Comparison of ENCODE assay signal across 8 cellular contexts in genomic region chr2:73233154-73233931, GRCh38. TPM values are rescaled to one million over a fixed set of nuclear protein-coding genes. Genes with fewer than 3 reads are reported as not detected.
DNase-seq lines count a peak whose midpoint lies in the region; ATAC-seq and TF ChIP-seq lines count a peak whose summit lies in the region.

TSS of gene PRADC1 (minus strand) at chr2:73233239. CDS start at chr2:73233160, 79 bp downstream.

- peak within 1 kb of the TSS; percentile 96 for H3K4me3 ChIP-seq in astrocyte of the cerebellum (ENCODE audit: low read depth, low read length)
- H3K4me3 ChIP-seq in rectal smooth muscle tissue (ENCODE audit: low read length) = peak within 1 kb of the TSS; percentile 84
- peak within 1 kb of the TSS; percentile 43 to 58 for H3K4me3 ChIP-seq in aorta (ENCODE audit: low read length in 2 of 2)

- H3K9me3 ChIP-seq in aorta (ENCODE audit: control insufficient read depth, low read length) = no peaks in the 10 kb centered on the region

- peak within 1 kb of the TSS; percentile 85 for H3K9ac ChIP-seq in rectal smooth muscle tissue (ENCODE audit: low read length)

- H3K4me1 ChIP-seq in rectal smooth muscle tissue (ENCODE audit: control insufficient read depth, insufficient read depth, low read length) (peaks cover 6% of the 10 kb centered on the region), aorta (ENCODE audit: control insufficient read depth in 1 of 2, insufficient read depth in 2 of 2, low read length in 2 of 2) (no peaks in the 10 kb centered on the region)

- in situ Hi-C loops in astrocyte of the cerebellum (cut with HindIII; ENCODE audit: low sequenced_read_pairs) = no loop called here

- ATAC-seq in GM18505 (IDR thresholded peaks at IDR 0.05; ENCODE audit: unreplicated experiment) (peak; percentile 86), HG02973 (IDR thresholded peaks at IDR 0.05; ENCODE audit: unreplicated experiment) (peak; percentile 91), aorta (ENCODE audit: low FRiP score) (peak; percentile 98)

- H3K27me3 ChIP-seq in rectal smooth muscle tissue (ENCODE audit: control insufficient read depth, insufficient read depth, low read length) (no peaks in the 10 kb centered on the region), aorta (ENCODE audit: control insufficient read depth in 1 of 2, insufficient read depth in 2 of 2, low read length in 1 of 2) (no peaks in the 10 kb centered on the region)

- peak; percentile 99 for DNase-seq in NCI-H2029 (lab: John Stamatoyannopoulos, UW)
- DNase-seq in T-helper 9 cell = peak; percentile 90
- peak; percentile 100 for DNase-seq in astrocyte of the cerebellum (ENCODE audit: low read depth)
- DNase-seq in hepatic stellate cell (ENCODE audit: low spot score) = peak; percentile 100
- DNase-seq in aorta = peak; percentile 98 to 99

- peak; percentile 68 for TF ChIP-seq POLR2A in GM18505 (IDR thresholded peaks at IDR 0.05; ENCODE audit: borderline replicate concordance, extremely low read depth, insufficient read depth, insufficient read length)

- intact Hi-C loops in aorta (cut with DNase I) = loop anchor here (5.0 kb wide), 2 partner anchors 154 to 504 kb away; partner anchors contain the start of genes ALMS1 (in 1 of the 2) and TPRKB (in 1 of the 2)

- H3K27ac ChIP-seq in rectal smooth muscle tissue (ENCODE audit: low read depth, low read length) (peak within 1 kb of the TSS; percentile 90), aorta (ENCODE audit: low read depth in 1 of 2, low read length in 2 of 2) (peak within 1 kb of the TSS; percentile 12 to 78)

- no peak for TF ChIP-seq CTCF in astrocyte of the cerebellum (IDR thresholded peaks at IDR 0.05; ENCODE audit: low read depth, low read length, missing control alignments)

- no peaks in the 10 kb centered on the region for H3K36me3 ChIP-seq in rectal smooth muscle tissue (ENCODE audit: control insufficient read depth, insufficient read depth, low read length)
- no peaks in the 10 kb centered on the region for H3K36me3 ChIP-seq in aorta (ENCODE audit: control insufficient read depth in 1 of 2, insufficient read depth in 2 of 2, low read length in 1 of 2)

- 0% methylated on average over 66 to 67 of the region's 67 CpGs for WGBS in aorta, 2 donors

RNA-seq across cellular contexts. Expression of gene PRADC1, which starts in this region (rescaled TPM):
- total RNA-seq in aorta = 10 to 100 TPM; 12.4 to 15.9 TPM
- polyA plus RNA-seq in aorta = 10 to 100 TPM; 25.9 to 54.8 TPM

Comparison
In these comparisons a context has a peak if more than half of its experiments do, and no peak if none do; other contexts are left out.
1. Peak in every context shown above with its lines: DNase-seq, ATAC-seq, H3K4me3 ChIP-seq and H3K27ac ChIP-seq.